ENCODE assay signal across 15 cellular contexts in the genomic region with DNA sequence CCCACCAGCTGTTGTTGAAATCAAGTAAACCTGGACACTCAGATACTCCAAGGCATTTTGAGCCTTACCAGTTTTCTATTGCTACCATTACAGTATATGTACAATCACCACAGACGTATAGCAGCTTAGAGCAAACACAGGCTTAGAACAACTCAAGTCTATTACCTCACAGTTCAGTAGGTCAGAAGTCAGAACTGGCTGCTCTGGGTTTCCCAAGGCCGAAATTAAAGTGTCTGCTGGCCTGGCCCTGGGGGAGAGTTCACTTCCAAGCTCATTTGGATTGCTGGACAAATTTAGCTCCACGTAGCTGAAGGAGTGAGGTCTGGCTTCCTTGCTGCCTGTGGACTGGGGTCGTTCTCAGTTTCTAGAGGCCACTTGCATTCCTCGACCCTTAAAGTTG.
A peak's percentile ranks its signal among the peaks of the same experiment; 100 is the strongest.
DNase-seq lines count a peak whose midpoint lies in the region; ATAC-seq and TF ChIP-seq lines count a peak whose summit lies in the region.
"Had no signal": no experiment of that assay in that cellular context is flagged by ENCODE, and none has a peak within 500 bp of the region (broad histone marks: within the 10 kb centered on the region; RNA-seq: fewer than 3 reads in every experiment).

No MANE protein-coding gene starts in this region.

- no peaks in the 10 kb centered on the region for H3K27me3 ChIP-seq in subcutaneous abdominal adipose tissue (ENCODE audit: control insufficient read depth in 5 of 5, insufficient read depth in 4 of 5, low read length in 5 of 5)
- H3K27me3 ChIP-seq in HAP-1 (ENCODE audit: low read depth), result no peaks in the 10 kb centered on the region
- H3K27me3 ChIP-seq in tibial nerve, result no peaks in the 10 kb centered on the region

- TF ChIP-seq CTCF in fibroblast of mammary gland (conservative IDR thresholded peaks at IDR 0.05; ENCODE audit: control insufficient read depth, insufficient read depth, low read depth, low read length) (no peak), tibial nerve (IDR thresholded peaks at IDR 0.05) (no peak)

- peak; percentile 49 for ATAC-seq in left lobe of liver
- no peak for ATAC-seq in GM18502 (IDR thresholded peaks at IDR 0.05; ENCODE audit: poor library complexity, unreplicated experiment)
- ATAC-seq: A549, Panc1 had no signal

- peaks cover 0 to 24% (median 12%) of the 10 kb centered on the region in 5 donors for H3K4me1 ChIP-seq in subcutaneous abdominal adipose tissue (ENCODE audit: control insufficient read depth in 5 of 5, insufficient read depth in 5 of 5, low read length in 5 of 5)
- H3K4me1 ChIP-seq in HAP-1, result peaks cover 16% of the 10 kb centered on the region
- H3K4me1 ChIP-seq in tibial nerve, result peaks cover 0 to 34% (median 8%) of the 10 kb centered on the region in 4 donors
- H3K4me1 ChIP-seq: A549 had no signal

- TF ChIP-seq EP300 in tibial nerve (IDR thresholded peaks at IDR 0.05), result no peak

- H3K36me3 ChIP-seq in subcutaneous abdominal adipose tissue (ENCODE audit: control insufficient read depth in 5 of 5, insufficient read depth in 5 of 5, low read length in 5 of 5), result no peaks in the 10 kb centered on the region
- no peaks in the 10 kb centered on the region for H3K36me3 ChIP-seq in HAP-1 (replicated peaks)
- no peaks in the 10 kb centered on the region for H3K36me3 ChIP-seq in tibial nerve

- no peak overlapping the region for H3K4me3 ChIP-seq in fibroblast of mammary gland (ENCODE audit: control insufficient read depth, low read depth, low read length)
- no peak overlapping the region for H3K4me3 ChIP-seq in subcutaneous abdominal adipose tissue (ENCODE audit: low read depth in 1 of 5, low read length in 5 of 5)
- H3K4me3 ChIP-seq in HAP-1, result no peak overlapping the region
- no peak overlapping the region for H3K4me3 ChIP-seq in tibial nerve
- H3K4me3 ChIP-seq: A549 had no signal

- in situ Hi-C loops in HAP-1 (cut with MboI; ENCODE audit: low sequenced_read_pairs), result no loop called here

- H3K27ac ChIP-seq in subcutaneous abdominal adipose tissue (ENCODE audit: low read depth, low read length), result peak overlapping the region; percentile 67
- H3K27ac ChIP-seq in tibial nerve, result peak overlapping the region in 2 of 4 donors; percentile 29 to 40
- H3K27ac ChIP-seq: A549 had no signal

- no peak overlapping the region for H3K9ac ChIP-seq in subcutaneous abdominal adipose tissue (ENCODE audit: low read length in 5 of 5)

- no peaks in the 10 kb centered on the region for H3K9me3 ChIP-seq in subcutaneous abdominal adipose tissue (ENCODE audit: control insufficient read depth in 5 of 5, low read length in 5 of 5)
- H3K9me3 ChIP-seq in HAP-1, result no peaks in the 10 kb centered on the region
- H3K9me3 ChIP-seq in tibial nerve, result no peaks in the 10 kb centered on the region
- H3K9me3 ChIP-seq: A549 had no signal

- no peak for TF ChIP-seq POLR2A in tibial nerve (IDR thresholded peaks at IDR 0.05)

- DNase-seq in HuH-7.5 (ENCODE audit: low spot score), result peak; percentile 4
- DNase-seq in fibroblast of mammary gland (ENCODE audit: low read depth), result peak; percentile 13
- DNase-seq in left lobe of liver (ENCODE audit: low spot score), result no peak
- DNase-seq in HAP-1 (ENCODE audit: low spot score in 2 of 2), result no peak
- DNase-seq in tibial nerve (ENCODE audit: low spot score in 2 of 2), result no peak
- DNase-seq: COR-L47, H7, NCI-H1417, NCI-H1930, NCI-H2171 treated with DMSO at 0.1 percent for 48 hours, NCI-H774 had no signal

- WGBS in tibial nerve, 2 donors, result 38 to 55% methylated on average over 5 of the region's 5 CpGs

Comparison
In these comparisons a context has a peak if more than half of its experiments do, and no peak if none do; other contexts are left out.
1. DNase-seq: peak in HuH-7.5 (single experiment) and fibroblast of mammary gland (single experiment); none in left lobe of liver (single experiment), HAP-1 (0 of 2) and tibial nerve (0 of 2).